ENCODE assay signal across 16 cellular contexts in the genomic region with DNA sequence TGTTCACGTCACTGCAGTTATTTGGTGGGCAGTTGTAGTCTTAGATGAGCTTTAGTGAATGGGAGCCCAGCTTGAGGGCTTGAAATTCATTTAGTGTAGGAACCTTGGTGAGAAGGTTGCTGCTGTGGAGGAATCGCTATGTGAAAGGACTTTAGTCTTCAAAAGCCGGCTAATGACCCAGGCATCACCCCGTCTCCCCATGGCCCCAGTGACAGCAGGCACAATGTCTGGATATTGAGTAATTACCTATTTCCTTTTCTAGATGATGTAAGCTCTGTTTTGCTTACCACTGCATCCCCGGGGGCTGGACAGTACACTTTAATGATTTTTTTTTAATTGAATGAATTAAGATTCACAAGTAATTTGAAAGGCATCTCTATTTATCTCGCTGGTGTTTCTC.
"Had no signal": no experiment of that assay in that cellular context is flagged by ENCODE, and none has a peak within 500 bp of the region (broad histone marks: within the 10 kb centered on the region; RNA-seq: fewer than 3 reads in every experiment).

No MANE protein-coding gene starts in this region.

- H3K27ac ChIP-seq: cardiac muscle cell, esophagus muscularis mucosa, lower lobe of right lung, tibial nerve had no signal

- DNase-seq: activated CD4-positive, alpha-beta T cell treated with anti-CD3 and anti-CD28 coated beads, Interleukin-2, amount 50 U/mL, for 4 hours; activated effector memory CD4-positive, alpha-beta T cell treated with anti-CD3 and anti-CD28 coated beads, Interleukin-2, amount 50 U/mL, for 16 hours; activated naive CD4-positive, alpha-beta T cell treated with anti-CD3 and anti-CD28 coated beads, Interleukin-2, amount 50 U/mL, for 16 hours; activated T-cell treated with anti-CD3 and anti-CD28 coated beads, Interleukin-2, amount 50 U/mL, for 72 hours; dermis blood vessel endothelial cell; effector memory CD4-positive, alpha-beta T cell; left cardiac atrium; lower lobe of right lung; nucleus accumbens; stimulated activated CD4-positive, alpha-beta T cell treated with anti-CD3 and anti-CD28 coated beads, Interleukin-2, amount 100 ng/mL, for 24 hours; stimulated activated naive CD4-positive, alpha-beta T cell treated with Interleukin-2 at 50 U/mL for 16 hours; substantia nigra; T-helper 2 cell had no signal

- ATAC-seq: activated T-cell treated with anti-CD3 and anti-CD28 coated beads, Interleukin-2, amount 50 U/mL, for 72 hours; left cardiac atrium; lower lobe of right lung had no signal

- H3K27me3 ChIP-seq: tibial nerve had no signal

- H3K4me1 ChIP-seq: esophagus muscularis mucosa, lower lobe of right lung, tibial nerve had no signal

- H3K4me3 ChIP-seq: cardiac muscle cell, esophagus muscularis mucosa, lower lobe of right lung, tibial nerve had no signal

- H3K9me3 ChIP-seq: esophagus muscularis mucosa, lower lobe of right lung, tibial nerve had no signal

- H3K36me3 ChIP-seq: cardiac muscle cell, esophagus muscularis mucosa, lower lobe of right lung, tibial nerve had no signal
